In the genomic region with DNA sequence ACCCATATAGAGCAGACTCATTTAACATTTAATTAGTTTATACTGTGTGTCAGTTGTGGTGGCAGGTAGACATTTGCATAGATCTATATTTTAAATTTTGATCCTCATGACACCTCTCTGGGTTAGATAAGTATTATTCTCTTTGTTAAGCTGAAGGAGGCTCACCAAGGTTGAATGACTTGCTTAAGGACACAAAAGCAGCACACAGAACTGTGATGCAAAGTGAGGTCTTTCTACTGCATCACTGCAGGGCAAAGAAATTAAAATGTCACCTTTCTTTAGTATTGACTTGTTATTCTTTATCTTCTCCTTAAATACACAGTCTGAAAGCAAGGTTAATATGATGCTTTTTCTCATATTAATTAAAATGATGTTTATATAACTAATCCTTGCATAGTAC, we compare ENCODE assay signal across 1 cellular context.
TF ChIP-seq lines count a peak whose summit lies in the region.

No MANE protein-coding gene starts in this region.

TF ChIP-seq in GM23338, 12 proteins besides CTCF, POLR2A, EP300 and RAD21 (continued from another document):
- TF ChIP-seq, protein P1, sequence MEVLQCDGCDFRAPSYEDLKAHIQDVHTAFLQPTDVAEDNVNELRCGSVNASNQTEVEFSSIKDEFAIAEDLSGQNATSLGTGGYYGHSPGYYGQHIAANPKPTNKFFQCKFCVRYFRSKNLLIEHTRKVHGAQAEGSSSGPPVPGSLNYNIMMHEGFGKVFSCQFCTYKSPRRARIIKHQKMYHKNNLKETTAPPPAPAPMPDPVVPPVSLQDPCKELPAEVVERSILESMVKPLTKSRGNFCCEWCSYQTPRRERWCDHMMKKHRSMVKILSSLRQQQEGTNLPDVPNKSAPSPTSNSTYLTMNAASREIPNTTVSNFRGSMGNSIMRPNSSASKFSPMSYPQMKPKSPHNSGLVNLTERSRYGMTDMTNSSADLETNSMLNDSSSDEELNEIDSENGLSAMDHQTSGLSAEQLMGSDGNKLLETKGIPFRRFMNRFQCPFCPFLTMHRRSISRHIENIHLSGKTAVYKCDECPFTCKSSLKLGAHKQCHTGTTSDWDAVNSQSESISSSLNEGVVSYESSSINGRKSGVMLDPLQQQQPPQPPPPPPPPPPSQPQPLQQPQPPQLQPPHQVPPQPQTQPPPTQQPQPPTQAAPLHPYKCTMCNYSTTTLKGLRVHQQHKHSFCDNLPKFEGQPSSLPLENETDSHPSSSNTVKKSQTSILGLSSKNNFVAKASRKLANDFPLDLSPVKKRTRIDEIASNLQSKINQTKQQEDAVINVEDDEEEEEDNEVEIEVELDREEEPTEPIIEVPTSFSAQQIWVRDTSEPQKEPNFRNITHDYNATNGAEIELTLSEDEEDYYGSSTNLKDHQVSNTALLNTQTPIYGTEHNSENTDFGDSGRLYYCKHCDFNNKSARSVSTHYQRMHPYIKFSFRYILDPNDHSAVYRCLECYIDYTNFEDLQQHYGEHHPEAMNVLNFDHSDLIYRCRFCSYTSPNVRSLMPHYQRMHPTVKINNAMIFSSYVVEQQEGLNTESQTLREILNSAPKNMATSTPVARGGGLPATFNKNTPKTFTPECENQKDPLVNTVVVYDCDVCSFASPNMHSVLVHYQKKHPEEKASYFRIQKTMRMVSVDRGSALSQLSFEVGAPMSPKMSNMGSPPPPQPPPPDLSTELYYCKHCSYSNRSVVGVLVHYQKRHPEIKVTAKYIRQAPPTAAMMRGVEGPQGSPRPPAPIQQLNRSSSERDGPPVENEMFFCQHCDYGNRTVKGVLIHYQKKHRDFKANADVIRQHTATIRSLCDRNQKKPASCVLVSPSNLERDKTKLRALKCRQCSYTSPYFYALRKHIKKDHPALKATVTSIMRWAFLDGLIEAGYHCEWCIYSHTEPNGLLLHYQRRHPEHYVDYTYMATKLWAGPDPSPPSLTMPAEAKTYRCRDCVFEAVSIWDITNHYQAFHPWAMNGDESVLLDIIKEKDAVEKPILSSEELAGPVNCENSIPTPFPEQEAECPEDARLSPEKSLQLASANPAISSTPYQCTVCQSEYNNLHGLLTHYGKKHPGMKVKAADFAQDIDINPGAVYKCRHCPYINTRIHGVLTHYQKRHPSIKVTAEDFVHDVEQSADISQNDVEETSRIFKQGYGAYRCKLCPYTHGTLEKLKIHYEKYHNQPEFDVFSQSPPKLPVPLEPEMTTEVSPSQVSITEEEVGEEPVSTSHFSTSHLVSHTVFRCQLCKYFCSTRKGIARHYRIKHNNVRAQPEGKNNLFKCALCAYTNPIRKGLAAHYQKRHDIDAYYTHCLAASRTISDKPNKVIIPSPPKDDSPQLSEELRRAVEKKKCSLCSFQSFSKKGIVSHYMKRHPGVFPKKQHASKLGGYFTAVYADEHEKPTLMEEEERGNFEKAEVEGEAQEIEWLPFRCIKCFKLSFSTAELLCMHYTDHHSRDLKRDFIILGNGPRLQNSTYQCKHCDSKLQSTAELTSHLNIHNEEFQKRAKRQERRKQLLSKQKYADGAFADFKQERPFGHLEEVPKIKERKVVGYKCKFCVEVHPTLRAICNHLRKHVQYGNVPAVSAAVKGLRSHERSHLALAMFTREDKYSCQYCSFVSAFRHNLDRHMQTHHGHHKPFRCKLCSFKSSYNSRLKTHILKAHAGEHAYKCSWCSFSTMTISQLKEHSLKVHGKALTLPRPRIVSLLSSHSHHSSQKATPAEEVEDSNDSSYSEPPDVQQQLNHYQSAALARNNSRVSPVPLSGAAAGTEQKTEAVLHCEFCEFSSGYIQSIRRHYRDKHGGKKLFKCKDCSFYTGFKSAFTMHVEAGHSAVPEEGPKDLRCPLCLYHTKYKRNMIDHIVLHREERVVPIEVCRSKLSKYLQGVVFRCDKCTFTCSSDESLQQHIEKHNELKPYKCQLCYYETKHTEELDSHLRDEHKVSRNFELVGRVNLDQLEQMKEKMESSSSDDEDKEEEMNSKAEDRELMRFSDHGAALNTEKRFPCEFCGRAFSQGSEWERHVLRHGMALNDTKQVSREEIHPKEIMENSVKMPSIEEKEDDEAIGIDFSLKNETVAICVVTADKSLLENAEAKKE (CRISPR knock-in tag; IDR thresholded peaks at IDR 0.05): no peak
- no peak for TF ChIP-seq JUNB (IDR thresholded peaks at IDR 0.05; ENCODE audit: unreplicated experiment)
- no peak for TF ChIP-seq EZH2 (IDR thresholded peaks at IDR 0.05; ENCODE audit: low read depth, unreplicated experiment)
- no peak for TF ChIP-seq EZH2phosphoT487 (IDR thresholded peaks at IDR 0.05; ENCODE audit: unreplicated experiment)
- no peak for TF ChIP-seq CREB1 (CRISPR knock-in tag; IDR thresholded peaks at IDR 0.05; ENCODE audit: low read depth)
- no peak for TF ChIP-seq POLR2AphosphoS5 (IDR thresholded peaks at IDR 0.05; ENCODE audit: low read depth)
- no peak for TF ChIP-seq ZNF114 (CRISPR knock-in tag; IDR thresholded peaks at IDR 0.05)
- TF ChIP-seq, protein P2, sequence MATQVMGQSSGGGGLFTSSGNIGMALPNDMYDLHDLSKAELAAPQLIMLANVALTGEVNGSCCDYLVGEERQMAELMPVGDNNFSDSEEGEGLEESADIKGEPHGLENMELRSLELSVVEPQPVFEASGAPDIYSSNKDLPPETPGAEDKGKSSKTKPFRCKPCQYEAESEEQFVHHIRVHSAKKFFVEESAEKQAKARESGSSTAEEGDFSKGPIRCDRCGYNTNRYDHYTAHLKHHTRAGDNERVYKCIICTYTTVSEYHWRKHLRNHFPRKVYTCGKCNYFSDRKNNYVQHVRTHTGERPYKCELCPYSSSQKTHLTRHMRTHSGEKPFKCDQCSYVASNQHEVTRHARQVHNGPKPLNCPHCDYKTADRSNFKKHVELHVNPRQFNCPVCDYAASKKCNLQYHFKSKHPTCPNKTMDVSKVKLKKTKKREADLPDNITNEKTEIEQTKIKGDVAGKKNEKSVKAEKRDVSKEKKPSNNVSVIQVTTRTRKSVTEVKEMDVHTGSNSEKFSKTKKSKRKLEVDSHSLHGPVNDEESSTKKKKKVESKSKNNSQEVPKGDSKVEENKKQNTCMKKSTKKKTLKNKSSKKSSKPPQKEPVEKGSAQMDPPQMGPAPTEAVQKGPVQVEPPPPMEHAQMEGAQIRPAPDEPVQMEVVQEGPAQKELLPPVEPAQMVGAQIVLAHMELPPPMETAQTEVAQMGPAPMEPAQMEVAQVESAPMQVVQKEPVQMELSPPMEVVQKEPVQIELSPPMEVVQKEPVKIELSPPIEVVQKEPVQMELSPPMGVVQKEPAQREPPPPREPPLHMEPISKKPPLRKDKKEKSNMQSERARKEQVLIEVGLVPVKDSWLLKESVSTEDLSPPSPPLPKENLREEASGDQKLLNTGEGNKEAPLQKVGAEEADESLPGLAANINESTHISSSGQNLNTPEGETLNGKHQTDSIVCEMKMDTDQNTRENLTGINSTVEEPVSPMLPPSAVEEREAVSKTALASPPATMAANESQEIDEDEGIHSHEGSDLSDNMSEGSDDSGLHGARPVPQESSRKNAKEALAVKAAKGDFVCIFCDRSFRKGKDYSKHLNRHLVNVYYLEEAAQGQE (IDR thresholded peaks at IDR 0.05; ENCODE audit: unreplicated experiment): no peak
- no peak for TF ChIP-seq STAT1 (IDR thresholded peaks at IDR 0.05; ENCODE audit: unreplicated experiment)
- TF ChIP-seq ZNF331 (CRISPR knock-in tag; IDR thresholded peaks at IDR 0.05; ENCODE audit: low read depth): no peak
